17 cellular contexts compared by ENCODE assay signal in the genomic region with DNA sequence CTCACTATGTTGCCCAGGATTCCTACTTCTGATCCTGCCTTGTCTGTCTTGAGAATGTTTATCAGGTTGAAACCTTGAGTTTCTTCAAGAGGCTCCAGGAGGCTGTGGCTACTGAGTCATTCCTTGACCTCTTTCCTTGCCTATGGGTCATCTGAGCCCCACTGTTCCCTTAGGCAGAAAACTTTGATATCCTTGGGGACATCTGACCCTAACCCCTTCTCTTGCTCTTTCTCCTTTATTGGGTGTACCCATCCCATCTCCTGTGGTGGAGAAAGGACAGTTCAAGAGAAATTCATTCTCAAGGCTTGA. TPM values are rescaled to one million over a fixed set of nuclear protein-coding genes. Genes with fewer than 3 reads are reported as not detected.
DNase-seq lines count a peak whose midpoint lies in the region; ATAC-seq, FAIRE-seq and TF ChIP-seq lines count a peak whose summit lies in the region.
"Had no signal": no experiment of that assay in that cellular context is flagged by ENCODE, and none has a peak within 500 bp of the region (broad histone marks: within the 10 kb centered on the region; RNA-seq: fewer than 3 reads in every experiment).

No MANE protein-coding gene starts in this region.

- POLR2A ChIA-PET in A549 (lab: Yijun Ruan, JAX), result interaction anchor here (2.0 to 2.5 kb wide), 2 partner anchors 12 to 13 kb away, joined by 7 to 10 read pairs; a partner anchor contains a TSS
- POLR2A ChIA-PET in CD4-positive, alpha-beta T cell (lab: Charles Lee), result no interaction called here

- FAIRE-seq in A549 (lab: Jason Lieb, UNC), result no peak
- FAIRE-seq: G401.6, GM12891 had no signal

- no peak for TF ChIP-seq POLR2A in A549 (IDR thresholded peaks at IDR 0.05; ENCODE audit: low read length)

- TF ChIP-seq RAD21 in A549 (conservative IDR thresholded peaks at IDR 0.05 in 1 of 2, IDR thresholded peaks at IDR 0.05 in 1 of 2), result no peak

- H3K4me2 ChIP-seq in A549, result peak overlapping the region; percentile 39; the same call in 2 of the 3 replicates
- H3K4me2 ChIP-seq: GM23338 had no signal

- peak overlapping the region; percentile 6 to 86; a peak in 3 of 6 replicates for H3K27ac ChIP-seq in A549
- H3K27ac ChIP-seq in CD4-positive, alpha-beta T cell (ENCODE audit: low read depth, low read length), result no peak overlapping the region

- H3K36me3 Mint-ChIP-seq in HFFc6 (ENCODE audit: low read depth), result no peaks in the 10 kb centered on the region
- no peaks in the 10 kb centered on the region for H3K36me3 Mint-ChIP-seq in brain
- H3K36me3 Mint-ChIP-seq in nephron progenitor cell (ENCODE audit: low read depth), result no peaks in the 10 kb centered on the region
- H3K36me3 Mint-ChIP-seq in CD4-positive, alpha-beta T cell (ENCODE audit: low read depth), result no peaks in the 10 kb centered on the region
- H3K36me3 Mint-ChIP-seq in T-helper 2 cell treated with Interferon-gamma antibody and Interleukin-4, amounts not matched to agents 5 μg/mL and 100 μg/mL, for 36 hours (ENCODE audit: low read depth), result no peaks in the 10 kb centered on the region
- H3K36me3 Mint-ChIP-seq: CD4-positive, CD25-positive, alpha-beta regulatory T cell had no signal

- peaks cover 52% of the 10 kb centered on the region for H3K4me1 ChIP-seq in A549

- no peak overlapping the region for H3K4me3 ChIP-seq in A549
- H3K4me3 ChIP-seq: GM23338 had no signal

- CTCF ChIA-PET in A549 (lab: Yijun Ruan, JAX), result interaction anchor here (1.2 to 50.6 kb wide), 4 partner anchors 8 to 65 kb away, joined by 3 to 2036 read pairs (median 194); a partner anchor contains a TSS
- CTCF ChIA-PET in CD4-positive, alpha-beta T cell (lab: Charles Lee), result interaction anchor here (0.8 kb wide), 1 partner anchor 8 kb away, joined by 3 read pairs; no protein-coding TSS in a partner anchor

- intact Hi-C loops in CD4-positive, alpha-beta T cell (cut with DNase I, micrococcal nuclease), result no loop called here

- no peak for TF ChIP-seq EP300 in A549 (IDR thresholded peaks at IDR 0.05)

- peaks cover 3% of the 10 kb centered on the region for H3K27me3 Mint-ChIP-seq in HFFc6 (ENCODE audit: insufficient read depth)
- H3K27me3 Mint-ChIP-seq in brain, result peaks cover 3% of the 10 kb centered on the region
- peaks cover 21% of the 10 kb centered on the region for H3K27me3 Mint-ChIP-seq in nephron progenitor cell (ENCODE audit: low read depth, poor library complexity)
- H3K27me3 Mint-ChIP-seq in CD4-positive, alpha-beta T cell, result peaks cover 34% of the 10 kb centered on the region
- H3K27me3 Mint-ChIP-seq in T-helper 2 cell treated with Interferon-gamma antibody and Interleukin-4, amounts not matched to agents 5 μg/mL and 100 μg/mL, for 36 hours (ENCODE audit: low read depth), result peaks cover 11% of the 10 kb centered on the region

- TF ChIP-seq CTCF in A549 (IDR thresholded peaks at IDR 0.05) (no peak), HFFc6 (IDR thresholded peaks at IDR 0.05) (no peak), brain (conservative IDR thresholded peaks at IDR 0.05) (no peak), nephron progenitor cell (IDR thresholded peaks at IDR 0.05) (no peak)
- no peak for TF ChIP-seq CTCF in CD4-positive, alpha-beta T cell (IDR thresholded peaks at IDR 0.05)

- H3K4me3 Mint-ChIP-seq in HFFc6, result 0 out of 2 replicates have a peak overlapping the region, but pooled peaks have one; percentile 9
- H3K4me3 Mint-ChIP-seq in brain, result no peak overlapping the region
- H3K4me3 Mint-ChIP-seq in nephron progenitor cell, result no peak overlapping the region
- no peak overlapping the region for H3K4me3 Mint-ChIP-seq in CD4-positive, alpha-beta T cell
- no peak overlapping the region for H3K4me3 Mint-ChIP-seq in T-helper 2 cell treated with Interferon-gamma antibody and Interleukin-4, amounts not matched to agents 5 μg/mL and 100 μg/mL, for 36 hours
- H3K4me3 Mint-ChIP-seq: CD4-positive, CD25-positive, alpha-beta regulatory T cell; GM23338 had no signal

- peaks cover 2% of the 10 kb centered on the region for H3K27me3 ChIP-seq in CD4-positive, alpha-beta T cell (ENCODE audit: control insufficient read depth, insufficient read depth, low read length)

- DNase-seq in A549 (ENCODE audit: low read depth in 1 of 2, low spot score in 1 of 2) (no peak), HFFc6 (no peak), nephron progenitor cell (no peak)
- DNase-seq in stimulated activated CD4-positive, alpha-beta T cell treated with anti-CD3 and anti-CD28 coated beads, Interleukin-4, amount 100 ng/mL, for 1 hour, result no peak
- DNase-seq in CD4-positive, alpha-beta T cell, result no peak
- DNase-seq in T-helper 2 cell treated with Interferon-gamma antibody and Interleukin-4, amounts not matched to agents 5 μg/mL and 100 μg/mL, for 36 hours (ENCODE audit: low spot score), result no peak
- DNase-seq: CD4-positive, CD25-positive, alpha-beta regulatory T cell; DMS79; MM.1S; NCI-H1105; NCI-H1694 treated with DMSO at 0.1 percent for 48 hours; SIG-M5 had no signal

- H3K9me3 Mint-ChIP-seq in HFFc6 (no peaks in the 10 kb centered on the region), brain (peaks cover 0 to 7% (median 0%) of the 10 kb centered on the region in 5 experiments), nephron progenitor cell (peaks cover 10% of the 10 kb centered on the region)
- no peaks in the 10 kb centered on the region for H3K9me3 Mint-ChIP-seq in CD4-positive, alpha-beta T cell
- H3K9me3 Mint-ChIP-seq in T-helper 2 cell treated with Interferon-gamma antibody and Interleukin-4, amounts not matched to agents 5 μg/mL and 100 μg/mL, for 36 hours, result no peaks in the 10 kb centered on the region
- H3K9me3 Mint-ChIP-seq: CD4-positive, CD25-positive, alpha-beta regulatory T cell; GM23338 had no signal

- ATAC-seq in A549 (no peak), HG02678 (IDR thresholded peaks at IDR 0.05; ENCODE audit: unreplicated experiment) (no peak)
- ATAC-seq in CD4-positive, alpha-beta T cell (ENCODE audit: poor library complexity), result no peak
- ATAC-seq: GM23338 had no signal

- no peaks in the 10 kb centered on the region for H3K9me3 ChIP-seq in A549
- H3K9me3 ChIP-seq in CD4-positive, alpha-beta T cell (ENCODE audit: control insufficient read depth, low read length), result no peaks in the 10 kb centered on the region

- peaks cover 49% of the 10 kb centered on the region for H3K4me1 Mint-ChIP-seq in HFFc6 (ENCODE audit: low read depth)
- H3K4me1 Mint-ChIP-seq in brain, result peaks cover 40% of the 10 kb centered on the region
- H3K4me1 Mint-ChIP-seq in nephron progenitor cell, result peaks cover 26% of the 10 kb centered on the region
- no peaks in the 10 kb centered on the region for H3K4me1 Mint-ChIP-seq in CD4-positive, alpha-beta T cell (ENCODE audit: low read depth)
- peaks cover 5% of the 10 kb centered on the region for H3K4me1 Mint-ChIP-seq in T-helper 2 cell treated with Interferon-gamma antibody and Interleukin-4, amounts not matched to agents 5 μg/mL and 100 μg/mL, for 36 hours (ENCODE audit: low read depth)

- H3K27ac Mint-ChIP-seq in HFFc6 (peak overlapping the region; percentile 61), brain (peak overlapping the region in 4 of 5 experiments; percentile 23 to 97 (median 70)), nephron progenitor cell (peak overlapping the region; percentile 81)
- H3K27ac Mint-ChIP-seq in CD4-positive, alpha-beta T cell, result no peak overlapping the region
- H3K27ac Mint-ChIP-seq in T-helper 2 cell treated with Interferon-gamma antibody and Interleukin-4, amounts not matched to agents 5 μg/mL and 100 μg/mL, for 36 hours, result no peak overlapping the region
- H3K27ac Mint-ChIP-seq: CD4-positive, CD25-positive, alpha-beta regulatory T cell; GM23338 had no signal

TF ChIP-seq in A549, 52 proteins besides CTCF, POLR2A, EP300 and RAD21:
- no peak for TF ChIP-seq RARB (CRISPR knock-in tag; IDR thresholded peaks at IDR 0.05)
- no peak for TF ChIP-seq ZC3H11A (IDR thresholded peaks at IDR 0.05)
- no peak for TF ChIP-seq BHLHE40 (IDR thresholded peaks at IDR 0.05; ENCODE audit: low read depth, low read length)
- TF ChIP-seq CBX8 (IDR thresholded peaks at IDR 0.05), result no peak
- TF ChIP-seq, protein P1, sequence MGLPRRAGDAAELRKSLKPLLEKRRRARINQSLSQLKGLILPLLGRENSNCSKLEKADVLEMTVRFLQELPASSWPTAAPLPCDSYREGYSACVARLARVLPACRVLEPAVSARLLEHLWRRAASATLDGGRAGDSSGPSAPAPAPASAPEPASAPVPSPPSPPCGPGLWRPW (IDR thresholded peaks at IDR 0.05), result no peak

RNA-seq across cellular contexts. Expression of a gene that starts 12.5 kb away (rescaled TPM):
- polyA plus RNA-seq in A549 (2011; rRNA removed) (21.0 and 21.1 TPM in 2 replicates), A549 (2017; fragmentation: RNase III; extraction: RNeasy Plus Mini Kit Qiagen cat#74134 plus additional on column Dnase treatment) (9.9 to 11.9 TPM (median 11.7 TPM) in 3 replicates), brain (ENCODE audit: insufficient read depth, low read depth, low replicate concordance) (9.2 TPM)
- polyA plus RNA-seq in A549 (2012; cell fraction: cytosol; rRNA removed), result 27.5 and 29.3 TPM in 2 replicates
- 21.1 and 26.6 TPM in 2 replicates for polyA plus RNA-seq in A549 (2012; cell fraction: nucleus; rRNA removed)
- 18.6 and 19.9 TPM in 2 replicates for polyA minus RNA-seq in A549 (2011; rRNA and poly(A)+ RNA removed)
- 10 to 100 TPM; 24.9 to 27.5 (median 26.3) TPM for total RNA-seq in HFFc6 (2021; fragmentation: NEBNext Ultra II Directional; extraction: Animal tissue kit (Norgen Biotek cat#: 25700))
- 1 to 10 TPM; 2.4 to 2.9 TPM for total RNA-seq in CD4-positive, alpha-beta T cell

Comparison
In these comparisons a context has a peak if more than half of its experiments do, and no peak if none do; other contexts are left out.
1. H3K27ac Mint-ChIP-seq: peak in HFFc6 (single experiment), brain (4 of 5) and nephron progenitor cell (single experiment); none in CD4-positive, alpha-beta T cell (single experiment) and T-helper 2 cell treated with Interferon-gamma antibody and Interleukin-4, amounts not matched to agents 5 μg/mL and 100 μg/mL, for 36 hours (single experiment).
2. RNA of a gene that starts 12.5 kb away (total RNA-seq): 24.9 to 27.5 TPM in HFFc6; 2.4 to 2.9 TPM in CD4-positive, alpha-beta T cell; every median in the first group is over 4 times any median in the second.